ENCODE assay signal across 2 cellular contexts in genomic region chr19:35029275-35029736, GRCh38.
A peak's percentile ranks its signal among the peaks of the same experiment; 100 is the strongest.
TF ChIP-seq lines count a peak whose summit lies in the region.

No MANE protein-coding gene starts in this region.

TF ChIP-seq in A549, 52 proteins besides CTCF, POLR2A, EP300 and RAD21:
- peak; percentile 9 for TF ChIP-seq CHD2 (IDR thresholded peaks at IDR 0.05; ENCODE audit: low read length, partially characterized antibody)

TF ChIP-seq in K562, 482 proteins besides CTCF, POLR2A, EP300 and RAD21:
- TF ChIP-seq ZNF121 (CRISPR knock-in tag; conservative IDR thresholded peaks at IDR 0.05): peak; percentile 81
- 0 out of 2 replicates have a peak, but pooled peaks have one; percentile 7 for TF ChIP-seq ZNF384 (IDR thresholded peaks at IDR 0.05; ENCODE audit: low read depth, low read length)
- peak; percentile 37; the same call in 1 of the 2 replicates for TF ChIP-seq BCOR (IDR thresholded peaks at IDR 0.05)
